9 cellular contexts compared by ENCODE assay signal in genomic region chr7:148501707-148502139, GRCh38.
DNase-seq lines count a peak whose midpoint lies in the region; ATAC-seq lines count a peak whose summit lies in the region.
"Had no signal": no experiment of that assay in that cellular context is flagged by ENCODE, and none has a peak within 500 bp of the region (broad histone marks: within the 10 kb centered on the region; RNA-seq: fewer than 3 reads in every experiment).

No MANE protein-coding gene starts in this region.

- H3K4me3 ChIP-seq in NT2/D1 (ENCODE audit: insufficient read length, low read depth) (no peak overlapping the region), iPS-20b (ENCODE audit: low read length) (peak overlapping the region; percentile 2; the same call in 1 of the 2 replicates), aorta (ENCODE audit: low read length in 2 of 2) (no peak overlapping the region)
- H3K4me3 ChIP-seq in effector memory CD4-positive, alpha-beta T cell (ENCODE audit: insufficient read depth, low read depth, low read length, poor library complexity, severe bottlenecking), result no peak overlapping the region
- H3K4me3 ChIP-seq: SJSA1 had no signal

- DNase-seq in T-helper 2 cell treated with Interferon-gamma antibody and Interleukin-4, amounts not matched to agents 5 μg/mL and 100 μg/mL, for 36 hours (ENCODE audit: low spot score), result peak; percentile 17
- DNase-seq in T-helper 2 cell (no peak), NT2/D1 (ENCODE audit: low read depth, low spot score) (peak; percentile 59), dermis blood vessel endothelial cell (no peak), aorta (no peak)
- no peak for DNase-seq in effector memory CD4-positive, alpha-beta T cell

- H3K27ac ChIP-seq in iPS-20b (ENCODE audit: low read length), result no peak overlapping the region
- H3K27ac ChIP-seq in effector memory CD4-positive, alpha-beta T cell (ENCODE audit: insufficient read depth, low read length, poor library complexity, severe bottlenecking), result no peak overlapping the region
- no peak overlapping the region for H3K27ac ChIP-seq in aorta (ENCODE audit: low read depth in 1 of 2, low read length in 2 of 2)
- H3K27ac ChIP-seq: SJSA1 had no signal

- H3K9ac ChIP-seq in NT2/D1 (ENCODE audit: insufficient read length, low read depth) (no peak overlapping the region), iPS-20b (ENCODE audit: low read depth, low read length) (peak overlapping the region; percentile 34; the same call in 1 of the 2 replicates)

- intact Hi-C loops in aorta (cut with DNase I), result loop anchor here in 1 of 2 donors (5.0 kb wide), 1 partner anchor 466 kb away; no protein-coding TSS in a partner anchor

- H3K27me3 ChIP-seq in NT2/D1 (ENCODE audit: insufficient read depth, insufficient read length) (no peaks in the 10 kb centered on the region), iPS-20b (ENCODE audit: insufficient read depth, low read length) (no peaks in the 10 kb centered on the region), aorta (ENCODE audit: control insufficient read depth in 1 of 2, insufficient read depth in 2 of 2, low read length in 1 of 2) (no peaks in the 10 kb centered on the region)
- no peaks in the 10 kb centered on the region for H3K27me3 ChIP-seq in effector memory CD4-positive, alpha-beta T cell (replicated peaks; ENCODE audit: control insufficient read depth, insufficient read depth, low read length, poor library complexity, severe bottlenecking)

- no peak overlapping the region for H3K27ac Mint-ChIP-seq in T-helper 2 cell treated with Interferon-gamma antibody and Interleukin-4, amounts not matched to agents 5 μg/mL and 100 μg/mL, for 36 hours

- ATAC-seq in HG02852 (IDR thresholded peaks at IDR 0.05; ENCODE audit: unreplicated experiment) (peak; percentile 82), aorta (ENCODE audit: low FRiP score) (no peak)

- H3K36me3 Mint-ChIP-seq in T-helper 2 cell treated with Interferon-gamma antibody and Interleukin-4, amounts not matched to agents 5 μg/mL and 100 μg/mL, for 36 hours (ENCODE audit: low read depth), result no peaks in the 10 kb centered on the region

- H3K4me1 ChIP-seq in NT2/D1 (ENCODE audit: insufficient read depth, insufficient read length) (no peaks in the 10 kb centered on the region), iPS-20b (ENCODE audit: insufficient read depth, low read length) (peaks cover 19% of the 10 kb centered on the region; the same call in 1 of the 2 replicates), aorta (ENCODE audit: control insufficient read depth in 1 of 2, insufficient read depth in 2 of 2, low read length in 2 of 2) (no peaks in the 10 kb centered on the region)
- H3K4me1 ChIP-seq in effector memory CD4-positive, alpha-beta T cell (ENCODE audit: control insufficient read depth, insufficient read depth, low read length, poor library complexity, severe bottlenecking), result no peaks in the 10 kb centered on the region
- H3K4me1 ChIP-seq: SJSA1 had no signal

- WGBS in aorta, 2 donors, result 28 to 31% methylated on average over 11 of the region's 11 CpGs

- H3K9me3 ChIP-seq in NT2/D1 (ENCODE audit: insufficient read depth, low read length) (no peaks in the 10 kb centered on the region), iPS-20b (ENCODE audit: insufficient read depth, low read depth, low read length) (no peaks in the 10 kb centered on the region), aorta (ENCODE audit: control insufficient read depth, low read length) (no peaks in the 10 kb centered on the region)
- H3K9me3 ChIP-seq in effector memory CD4-positive, alpha-beta T cell (ENCODE audit: control insufficient read depth, low read length), result no peaks in the 10 kb centered on the region
- H3K9me3 ChIP-seq: SJSA1 had no signal

- H3K9me3 Mint-ChIP-seq in T-helper 2 cell treated with Interferon-gamma antibody and Interleukin-4, amounts not matched to agents 5 μg/mL and 100 μg/mL, for 36 hours, result no peaks in the 10 kb centered on the region

- peaks cover 41% of the 10 kb centered on the region for H3K27me3 Mint-ChIP-seq in T-helper 2 cell treated with Interferon-gamma antibody and Interleukin-4, amounts not matched to agents 5 μg/mL and 100 μg/mL, for 36 hours (ENCODE audit: low read depth)

- H3K36me3 ChIP-seq in NT2/D1 (ENCODE audit: insufficient read depth, insufficient read length, low read length), result no peaks in the 10 kb centered on the region
- H3K36me3 ChIP-seq in iPS-20b (ENCODE audit: insufficient read depth, low read depth, low read length), result no peaks in the 10 kb centered on the region
- no peaks in the 10 kb centered on the region for H3K36me3 ChIP-seq in effector memory CD4-positive, alpha-beta T cell (ENCODE audit: control insufficient read depth, insufficient read depth, low read length)
- H3K36me3 ChIP-seq in aorta (ENCODE audit: control insufficient read depth in 1 of 2, insufficient read depth in 2 of 2, low read length in 1 of 2), result no peaks in the 10 kb centered on the region
- H3K36me3 ChIP-seq: SJSA1 had no signal

- H3K4me1 Mint-ChIP-seq in T-helper 2 cell treated with Interferon-gamma antibody and Interleukin-4, amounts not matched to agents 5 μg/mL and 100 μg/mL, for 36 hours (ENCODE audit: low read depth), result peaks cover under 1% of the 10 kb centered on the region

- H3K4me3 Mint-ChIP-seq in T-helper 2 cell treated with Interferon-gamma antibody and Interleukin-4, amounts not matched to agents 5 μg/mL and 100 μg/mL, for 36 hours, result no peak overlapping the region

Comparison
In these comparisons a context has a peak if more than half of its experiments do, and no peak if none do; other contexts are left out.
1. DNase-seq: peak in T-helper 2 cell treated with Interferon-gamma antibody and Interleukin-4, amounts not matched to agents 5 μg/mL and 100 μg/mL, for 36 hours (single experiment) and NT2/D1 (single experiment); none in T-helper 2 cell (0 of 5), dermis blood vessel endothelial cell (single experiment), effector memory CD4-positive, alpha-beta T cell (0 of 3) and aorta (0 of 2).